1 cellular context compared by ENCODE assay signal in genomic region chr2:174059178-174059874, GRCh38.
A peak's percentile ranks its signal among the peaks of the same experiment; 100 is the strongest.
TF ChIP-seq lines count a peak whose summit lies in the region.

No MANE protein-coding gene starts in this region.

TF ChIP-seq in K562, 482 proteins besides CTCF, POLR2A, EP300 and RAD21 (continued from another document and continues in another):
- TF ChIP-seq PRDM10 (IDR thresholded peaks at IDR 0.05; ENCODE audit: partially characterized antibody) (no peak), SOX6 (IDR thresholded peaks at IDR 0.05) (peak; percentile 84), ZNF77 (CRISPR knock-in tag; IDR thresholded peaks at IDR 0.05) (no peak), RUNX1 (IDR thresholded peaks at IDR 0.05; ENCODE audit: low read depth) (no peak), MYBL2 (IDR thresholded peaks at IDR 0.05; ENCODE audit: low read depth) (peak; percentile 95), MYBL2 (CRISPR knock-in tag; IDR thresholded peaks at IDR 0.05; ENCODE audit: borderline replicate concordance) (no peak), XRCC5 (IDR thresholded peaks at IDR 0.05; ENCODE audit: low read depth, low read length) (no peak), SNRNP70 (optimal IDR thresholded peaks at IDR 0.05; ENCODE audit: low read depth, low read length) (no peak), MGA (IDR thresholded peaks at IDR 0.05) (peak; percentile 92), NRF1 (conservative IDR thresholded peaks at IDR 0.05 in 1 of 2, IDR thresholded peaks at IDR 0.05 in 1 of 2) (peak; percentile 32 to 43; a peak in 3 of 4 replicates), ADNP (tag; IDR thresholded peaks at IDR 0.05) (0 out of 2 replicates have a peak, but pooled peaks have one; percentile 43), TFAP4 (CRISPR knock-in tag; IDR thresholded peaks at IDR 0.05; ENCODE audit: borderline replicate concordance) (no peak), BRF1 (IDR thresholded peaks at IDR 0.05; ENCODE audit: borderline replicate concordance, extremely low read depth, insufficient read length) (no peak), GMEB1 (CRISPR knock-in tag; IDR thresholded peaks at IDR 0.05) (no peak), SRSF9 (IDR thresholded peaks at IDR 0.05; ENCODE audit: borderline replicate concordance, low read depth, low read length) (no peak), RHOXF2B (CRISPR knock-in tag; conservative IDR thresholded peaks at IDR 0.05) (no peak), ZNF263 (CRISPR knock-in tag; IDR thresholded peaks at IDR 0.05; ENCODE audit: borderline replicate concordance) (no peak; the same call in 1 of the 2 replicates), MEF2D (tag; conservative IDR thresholded peaks at IDR 0.05; ENCODE audit: low read depth) (no peak), MEIS2 (IDR thresholded peaks at IDR 0.05; ENCODE audit: partially characterized antibody) (peak; percentile 19), BCLAF1 (IDR thresholded peaks at IDR 0.05; ENCODE audit: borderline replicate concordance in 1 of 2, control insufficient read depth in 1 of 2, low read depth in 2 of 2, low read length in 1 of 2) (no peak), PHB2 (IDR thresholded peaks at IDR 0.05; ENCODE audit: low read depth) (peak; percentile 93), CBFB (CRISPR knock-in tag; IDR thresholded peaks at IDR 0.05) (no peak), CEBPG (CRISPR knock-in tag; IDR thresholded peaks at IDR 0.05) (no peak), CEBPG (tag; conservative IDR thresholded peaks at IDR 0.05 in 1 of 2, IDR thresholded peaks at IDR 0.05 in 1 of 2) (no peak; a peak in 1 of 4 replicates), BRF2 (IDR thresholded peaks at IDR 0.05; ENCODE audit: borderline replicate concordance, insufficient read depth, insufficient read length) (no peak), DACH1 (IDR thresholded peaks at IDR 0.05; ENCODE audit: partially characterized antibody) (peak; percentile 93), ZNF197 (CRISPR knock-in tag; IDR thresholded peaks at IDR 0.05; ENCODE audit: low read depth) (no peak), ZNF668 (CRISPR knock-in tag; IDR thresholded peaks at IDR 0.05) (no peak), NCOA4 (IDR thresholded peaks at IDR 0.05; ENCODE audit: partially characterized antibody) (no peak), TAL1 (IDR thresholded peaks at IDR 0.05) (peak; percentile 98), ZC3H8 (IDR thresholded peaks at IDR 0.05) (no peak), RBM34 (IDR thresholded peaks at IDR 0.05; ENCODE audit: borderline replicate concordance, insufficient read depth, low read length) (no peak), KLF10 (CRISPR knock-in tag; IDR thresholded peaks at IDR 0.05) (no peak), ZFPM2 (CRISPR knock-in tag; IDR thresholded peaks at IDR 0.05) (no peak), LARP7 (IDR thresholded peaks at IDR 0.05) (0 out of 2 replicates have a peak, but pooled peaks have one; percentile 35), FOXK2 (conservative IDR thresholded peaks at IDR 0.05 in 1 of 2, IDR thresholded peaks at IDR 0.05 in 1 of 2; ENCODE audit: low read depth in 2 of 2) (peak; percentile 54 to 62; a peak in 3 of 4 replicates), ZNF3 (CRISPR knock-in tag; IDR thresholded peaks at IDR 0.05) (no peak), JUN (IDR thresholded peaks at IDR 0.05; ENCODE audit: borderline replicate concordance, low read depth, low read length) (no peak), JUN (CRISPR knock-in tag; IDR thresholded peaks at IDR 0.05; ENCODE audit: borderline replicate concordance) (no peak), ZFP30 (CRISPR knock-in tag; IDR thresholded peaks at IDR 0.05; ENCODE audit: borderline replicate concordance) (no peak), CBX5 (IDR thresholded peaks at IDR 0.05; ENCODE audit: borderline replicate concordance, low read depth) (no peak), ZNF354B (CRISPR knock-in tag; IDR thresholded peaks at IDR 0.05) (no peak), HDGF (IDR thresholded peaks at IDR 0.05) (no peak)
